Comparison of ENCODE assay signal across 1 cellular context in the genomic region with DNA sequence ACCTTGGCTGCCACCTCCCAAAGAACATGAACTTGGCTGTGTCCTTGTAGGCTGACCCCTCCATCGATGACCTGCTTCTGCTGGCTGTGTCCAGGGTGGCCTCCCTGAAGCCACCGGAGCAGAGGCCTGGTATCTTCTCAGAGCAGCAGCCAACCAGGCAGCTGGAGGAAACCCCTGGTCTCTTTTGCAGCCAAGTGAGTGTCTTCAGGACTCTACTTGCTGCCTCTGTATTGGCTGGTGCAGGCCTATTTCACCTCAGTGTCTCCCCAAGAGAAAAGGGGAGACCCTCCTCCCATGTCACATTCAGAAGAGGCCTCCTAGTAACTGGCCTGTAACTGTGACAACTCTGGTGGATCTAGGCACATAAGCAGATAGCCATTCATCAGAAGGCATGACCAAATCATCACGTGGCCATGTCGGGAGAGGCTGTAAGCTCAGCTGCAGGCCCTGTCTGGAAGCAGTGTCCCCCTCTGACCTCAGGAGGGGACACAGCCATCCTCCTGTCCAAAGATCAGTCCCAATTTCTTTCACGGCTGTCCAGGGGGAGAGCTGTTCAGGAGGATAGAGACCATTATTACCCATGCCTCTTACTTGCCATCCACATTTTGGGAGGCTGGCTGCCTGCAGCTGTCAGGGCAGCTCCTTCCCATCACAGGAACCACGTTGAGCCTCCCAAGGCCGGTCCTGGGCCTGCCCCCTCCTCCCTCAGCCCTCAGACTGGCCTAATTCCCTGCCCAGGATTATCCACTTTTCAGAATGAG.
TF ChIP-seq lines count a peak whose summit lies in the region.

No MANE protein-coding gene starts in this region.

TF ChIP-seq in HepG2, 621 proteins besides CTCF, POLR2A, EP300 and RAD21 (continued from another document):
- TF ChIP-seq, protein P1, sequence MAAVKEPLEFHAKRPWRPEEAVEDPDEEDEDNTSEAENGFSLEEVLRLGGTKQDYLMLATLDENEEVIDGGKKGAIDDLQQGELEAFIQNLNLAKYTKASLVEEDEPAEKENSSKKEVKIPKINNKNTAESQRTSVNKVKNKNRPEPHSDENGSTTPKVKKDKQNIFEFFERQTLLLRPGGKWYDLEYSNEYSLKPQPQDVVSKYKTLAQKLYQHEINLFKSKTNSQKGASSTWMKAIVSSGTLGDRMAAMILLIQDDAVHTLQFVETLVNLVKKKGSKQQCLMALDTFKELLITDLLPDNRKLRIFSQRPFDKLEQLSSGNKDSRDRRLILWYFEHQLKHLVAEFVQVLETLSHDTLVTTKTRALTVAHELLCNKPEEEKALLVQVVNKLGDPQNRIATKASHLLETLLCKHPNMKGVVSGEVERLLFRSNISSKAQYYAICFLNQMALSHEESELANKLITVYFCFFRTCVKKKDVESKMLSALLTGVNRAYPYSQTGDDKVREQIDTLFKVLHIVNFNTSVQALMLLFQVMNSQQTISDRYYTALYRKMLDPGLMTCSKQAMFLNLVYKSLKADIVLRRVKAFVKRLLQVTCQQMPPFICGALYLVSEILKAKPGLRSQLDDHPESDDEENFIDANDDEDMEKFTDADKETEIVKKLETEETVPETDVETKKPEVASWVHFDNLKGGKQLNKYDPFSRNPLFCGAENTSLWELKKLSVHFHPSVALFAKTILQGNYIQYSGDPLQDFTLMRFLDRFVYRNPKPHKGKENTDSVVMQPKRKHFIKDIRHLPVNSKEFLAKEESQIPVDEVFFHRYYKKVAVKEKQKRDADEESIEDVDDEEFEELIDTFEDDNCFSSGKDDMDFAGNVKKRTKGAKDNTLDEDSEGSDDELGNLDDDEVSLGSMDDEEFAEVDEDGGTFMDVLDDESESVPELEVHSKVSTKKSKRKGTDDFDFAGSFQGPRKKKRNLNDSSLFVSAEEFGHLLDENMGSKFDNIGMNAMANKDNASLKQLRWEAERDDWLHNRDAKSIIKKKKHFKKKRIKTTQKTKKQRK (IDR thresholded peaks at IDR 0.05; ENCODE audit: low read length): no peak
- TF ChIP-seq, protein P2, sequence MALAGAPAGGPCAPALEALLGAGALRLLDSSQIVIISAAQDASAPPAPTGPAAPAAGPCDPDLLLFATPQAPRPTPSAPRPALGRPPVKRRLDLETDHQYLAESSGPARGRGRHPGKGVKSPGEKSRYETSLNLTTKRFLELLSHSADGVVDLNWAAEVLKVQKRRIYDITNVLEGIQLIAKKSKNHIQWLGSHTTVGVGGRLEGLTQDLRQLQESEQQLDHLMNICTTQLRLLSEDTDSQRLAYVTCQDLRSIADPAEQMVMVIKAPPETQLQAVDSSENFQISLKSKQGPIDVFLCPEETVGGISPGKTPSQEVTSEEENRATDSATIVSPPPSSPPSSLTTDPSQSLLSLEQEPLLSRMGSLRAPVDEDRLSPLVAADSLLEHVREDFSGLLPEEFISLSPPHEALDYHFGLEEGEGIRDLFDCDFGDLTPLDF (CRISPR knock-in tag; IDR thresholded peaks at IDR 0.05): no peak
- peak; percentile 63; the same call in 1 of the 2 replicates for TF ChIP-seq ZMAT3 (CRISPR knock-in tag; conservative IDR thresholded peaks at IDR 0.05)
- TF ChIP-seq, protein P3, sequence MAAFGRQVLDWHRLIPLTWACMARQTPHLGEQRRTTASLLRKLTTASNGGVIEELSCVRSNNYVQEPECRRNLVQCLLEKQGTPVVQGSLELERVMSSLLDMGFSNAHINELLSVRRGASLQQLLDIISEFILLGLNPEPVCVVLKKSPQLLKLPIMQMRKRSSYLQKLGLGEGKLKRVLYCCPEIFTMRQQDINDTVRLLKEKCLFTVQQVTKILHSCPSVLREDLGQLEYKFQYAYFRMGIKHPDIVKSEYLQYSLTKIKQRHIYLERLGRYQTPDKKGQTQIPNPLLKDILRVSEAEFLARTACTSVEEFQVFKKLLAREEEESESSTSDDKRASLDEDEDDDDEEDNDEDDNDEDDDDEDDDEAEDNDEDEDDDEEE (CRISPR knock-in tag; IDR thresholded peaks at IDR 0.05): peak; percentile 91
- peak; percentile 46 for TF ChIP-seq IKZF4 (CRISPR knock-in tag; IDR thresholded peaks at IDR 0.05; ENCODE audit: borderline replicate concordance, low read depth, not compliant biosample characterization)
- TF ChIP-seq ZNF260 (CRISPR knock-in tag; IDR thresholded peaks at IDR 0.05; ENCODE audit: borderline replicate concordance, low read depth): no peak
- TF ChIP-seq ZFP41 (CRISPR knock-in tag; IDR thresholded peaks at IDR 0.05; ENCODE audit: borderline replicate concordance): no peak
- TF ChIP-seq, protein P4, sequence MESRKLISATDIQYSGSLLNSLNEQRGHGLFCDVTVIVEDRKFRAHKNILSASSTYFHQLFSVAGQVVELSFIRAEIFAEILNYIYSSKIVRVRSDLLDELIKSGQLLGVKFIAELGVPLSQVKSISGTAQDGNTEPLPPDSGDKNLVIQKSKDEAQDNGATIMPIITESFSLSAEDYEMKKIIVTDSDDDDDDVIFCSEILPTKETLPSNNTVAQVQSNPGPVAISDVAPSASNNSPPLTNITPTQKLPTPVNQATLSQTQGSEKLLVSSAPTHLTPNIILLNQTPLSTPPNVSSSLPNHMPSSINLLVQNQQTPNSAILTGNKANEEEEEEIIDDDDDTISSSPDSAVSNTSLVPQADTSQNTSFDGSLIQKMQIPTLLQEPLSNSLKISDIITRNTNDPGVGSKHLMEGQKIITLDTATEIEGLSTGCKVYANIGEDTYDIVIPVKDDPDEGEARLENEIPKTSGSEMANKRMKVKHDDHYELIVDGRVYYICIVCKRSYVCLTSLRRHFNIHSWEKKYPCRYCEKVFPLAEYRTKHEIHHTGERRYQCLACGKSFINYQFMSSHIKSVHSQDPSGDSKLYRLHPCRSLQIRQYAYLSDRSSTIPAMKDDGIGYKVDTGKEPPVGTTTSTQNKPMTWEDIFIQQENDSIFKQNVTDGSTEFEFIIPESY (CRISPR knock-in tag; IDR thresholded peaks at IDR 0.05): peak; percentile 35; the same call in 1 of the 2 replicates
- no peak for TF ChIP-seq ZNF703 (CRISPR knock-in tag; IDR thresholded peaks at IDR 0.05; ENCODE audit: borderline replicate concordance)
- TF ChIP-seq ZNF432 (CRISPR knock-in tag; IDR thresholded peaks at IDR 0.05; ENCODE audit: borderline replicate concordance): no peak
- TF ChIP-seq POLR2AphosphoS2 (IDR thresholded peaks at IDR 0.05; ENCODE audit: low read depth, low read length): no peak
- TF ChIP-seq ZNF496 (CRISPR knock-in tag; IDR thresholded peaks at IDR 0.05; ENCODE audit: insufficient replicate concordance): no peak
- TF ChIP-seq HDAC2 (CRISPR knock-in tag; IDR thresholded peaks at IDR 0.05): peak; percentile 87
- TF ChIP-seq TEAD3 (CRISPR knock-in tag; optimal IDR thresholded peaks at IDR 0.05; ENCODE audit: borderline replicate concordance): peak; percentile 27
- TF ChIP-seq FOXK2 (IDR thresholded peaks at IDR 0.05): no peak
- TF ChIP-seq CREM (IDR thresholded peaks at IDR 0.05): no peak; the same call in none of the 2 replicates
- TF ChIP-seq CREM (CRISPR knock-in tag; IDR thresholded peaks at IDR 0.05): no peak
- 0 out of 2 replicates have a peak, but pooled peaks have one; percentile 45 for TF ChIP-seq AHR (CRISPR knock-in tag; IDR thresholded peaks at IDR 0.05)
- no peak for TF ChIP-seq ZKSCAN8 (CRISPR knock-in tag; IDR thresholded peaks at IDR 0.05; ENCODE audit: borderline replicate concordance)
- no peak for TF ChIP-seq KLF13 (CRISPR knock-in tag; IDR thresholded peaks at IDR 0.05)
